8 cellular contexts compared by ENCODE assay signal in the genomic region with DNA sequence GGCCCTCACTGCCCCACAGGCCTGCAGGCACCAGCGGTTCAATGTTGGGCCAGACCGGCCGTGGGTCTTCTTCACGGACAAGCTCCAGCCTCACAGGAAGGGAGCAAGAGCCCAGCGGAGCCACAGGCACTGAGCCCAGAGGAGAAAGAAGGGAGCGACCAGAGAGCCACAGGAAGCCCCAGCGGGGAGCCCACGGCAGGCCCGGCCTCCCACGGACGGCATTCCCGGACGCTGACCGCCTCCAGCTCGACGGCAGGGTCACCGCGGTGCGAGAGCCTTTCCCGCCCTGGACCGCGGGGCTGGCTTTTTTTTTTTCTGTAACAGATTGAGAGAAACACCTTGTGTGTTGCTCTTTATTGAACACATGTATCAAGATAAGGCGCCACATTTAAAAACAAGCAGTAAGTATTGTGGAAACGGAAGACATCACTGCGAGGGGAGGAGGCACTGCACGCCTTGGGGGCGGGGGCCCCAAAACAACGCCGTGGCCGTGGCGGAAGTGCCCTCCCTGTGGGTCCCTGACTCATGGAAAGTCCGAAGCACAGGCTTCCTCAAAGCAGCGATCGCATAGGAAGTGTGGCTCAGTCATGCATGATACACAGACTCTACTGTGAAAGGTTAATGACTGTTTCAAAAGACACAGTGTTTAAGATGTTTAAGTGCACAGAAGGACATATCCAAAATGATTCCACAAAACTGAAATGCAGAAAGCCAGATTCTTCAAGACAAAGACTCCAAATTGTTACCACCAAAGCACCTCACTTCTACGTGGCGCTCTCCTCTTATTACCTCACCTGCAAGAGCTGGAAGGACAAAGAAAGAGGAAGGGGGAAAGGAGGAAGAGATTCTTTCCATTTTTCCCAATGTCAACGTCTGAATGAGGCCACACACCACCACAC. TPM values are rescaled to one million over a fixed set of nuclear protein-coding genes. Genes with fewer than 3 reads are reported as not detected.
A peak's percentile ranks its signal among the peaks of the same experiment; 100 is the strongest.
DNase-seq lines count a peak whose midpoint lies in the region; ATAC-seq and TF ChIP-seq lines count a peak whose summit lies in the region.

No MANE protein-coding gene starts in this region.

- peak overlapping the region; percentile 22 to 98 (median 76) for H3K27ac Mint-ChIP-seq in brain

- ATAC-seq in GM19395 (IDR thresholded peaks at IDR 0.05; ENCODE audit: unreplicated experiment) (peak; percentile 67), HG03520 (IDR thresholded peaks at IDR 0.05; ENCODE audit: unreplicated experiment) (peak; percentile 52)

- H3K9me3 Mint-ChIP-seq in brain = peaks cover 0 to 5% (median 0%) of the 10 kb centered on the region in 5 experiments

- H3K4me3 Mint-ChIP-seq in brain = peak overlapping the region; percentile 57 to 100 (median 60)

- intact Hi-C loops in lower leg skin (cut with DNase I; ENCODE audit: low total_unique reads) = no loop called here

- H3K4me3 ChIP-seq in AG09309 (ENCODE audit: control insufficient read depth, low read depth, low read length) (peak overlapping the region; percentile 37), lower leg skin (ENCODE audit: low read depth, poor library complexity, severe bottlenecking) (no peak overlapping the region)

- WGBS in lower leg skin, 2 donors = 56 to 80% methylated on average over 37 of the region's 37 CpGs

- peaks cover 11% of the 10 kb centered on the region for H3K27me3 Mint-ChIP-seq in brain

- DNase-seq in AG09309 (ENCODE audit: low read depth) (peak; percentile 67), UCSD-AML1 (lab: John Stamatoyannopoulos, UW; ENCODE audit: unreplicated experiment) (peak; percentile 92), lower leg skin (ENCODE audit: low spot score in 2 of 2) (peak; percentile 69 to 94), NCI-H1694 treated with DMSO at 0.1 percent for 48 hours (lab: John Stamatoyannopoulos, UW) (no peak)
- DNase-seq in stimulated activated CD8-positive, alpha-beta memory T cell treated with anti-CD3 and anti-CD28 coated beads, Interleukin-12 subunit alpha, Interleukin-12 subunit beta, amount 100 ng/mL, for 1 hour (ENCODE audit: low read depth) = peak; percentile 87

- peaks cover 73% of the 10 kb centered on the region for H3K4me1 Mint-ChIP-seq in brain

- no peaks in the 10 kb centered on the region for H3K36me3 Mint-ChIP-seq in brain

- TF ChIP-seq CTCF in AG09309 (IDR thresholded peaks at IDR 0.05; ENCODE audit: control insufficient read depth, insufficient read depth, low read depth, low read length, missing control alignments) (no peak), brain (conservative IDR thresholded peaks at IDR 0.05) (no peak), lower leg skin (IDR thresholded peaks at IDR 0.05) (no peak)

- no peak for TF ChIP-seq POLR2A in lower leg skin (IDR thresholded peaks at IDR 0.05)

RNA-seq across cellular contexts. Expression of gene RASA3, which starts 3.5 kb away (rescaled TPM):
- 12.4 TPM for polyA plus RNA-seq in brain (ENCODE audit: insufficient read depth, low read depth, low replicate concordance)
- total RNA-seq in lower leg skin = 10 to 100 TPM; 12.9 to 30.5 (median 24.2) TPM

RNA-seq across cellular contexts. Expression of gene CFAP97D2, which starts 50.2 kb away (rescaled TPM):
- 0.92 TPM for polyA plus RNA-seq in brain (ENCODE audit: insufficient read depth, low read depth, low replicate concordance)
- not detected for total RNA-seq in lower leg skin
